Comparison of ENCODE assay signal across 2 cellular contexts in genomic region chr13:44407891-44408290, GRCh38.
TF ChIP-seq lines count a peak whose summit lies in the region.

No MANE protein-coding gene starts in this region.

TF ChIP-seq in IMR-90, 13 proteins besides CTCF, POLR2A, EP300 and RAD21:
- TF ChIP-seq MAFK (IDR thresholded peaks at IDR 0.05; ENCODE audit: low read depth, low read length) (no peak), FOS (IDR thresholded peaks at IDR 0.05; ENCODE audit: low read depth, low read length) (no peak), CEBPB (IDR thresholded peaks at IDR 0.05; ENCODE audit: low read depth, low read length) (no peak), MAZ (IDR thresholded peaks at IDR 0.05; ENCODE audit: borderline replicate concordance, low read depth, low read length) (no peak), RFX5 (IDR thresholded peaks at IDR 0.05; ENCODE audit: low read depth, low read length) (no peak), MXI1 (IDR thresholded peaks at IDR 0.05; ENCODE audit: borderline replicate concordance, low read depth, low read length) (no peak), CHD1 (IDR thresholded peaks at IDR 0.05; ENCODE audit: low read depth, low read length) (no peak), NFE2L2 (IDR thresholded peaks at IDR 0.05; ENCODE audit: low read depth, low read length) (no peak), BHLHE40 (IDR thresholded peaks at IDR 0.05; ENCODE audit: low read depth, low read length) (no peak), SMC3 (IDR thresholded peaks at IDR 0.05; ENCODE audit: low read depth, low read length) (no peak), RCOR1 (IDR thresholded peaks at IDR 0.05; ENCODE audit: insufficient replicate concordance, low read length) (no peak)
- TF ChIP-seq, protein P1, sequence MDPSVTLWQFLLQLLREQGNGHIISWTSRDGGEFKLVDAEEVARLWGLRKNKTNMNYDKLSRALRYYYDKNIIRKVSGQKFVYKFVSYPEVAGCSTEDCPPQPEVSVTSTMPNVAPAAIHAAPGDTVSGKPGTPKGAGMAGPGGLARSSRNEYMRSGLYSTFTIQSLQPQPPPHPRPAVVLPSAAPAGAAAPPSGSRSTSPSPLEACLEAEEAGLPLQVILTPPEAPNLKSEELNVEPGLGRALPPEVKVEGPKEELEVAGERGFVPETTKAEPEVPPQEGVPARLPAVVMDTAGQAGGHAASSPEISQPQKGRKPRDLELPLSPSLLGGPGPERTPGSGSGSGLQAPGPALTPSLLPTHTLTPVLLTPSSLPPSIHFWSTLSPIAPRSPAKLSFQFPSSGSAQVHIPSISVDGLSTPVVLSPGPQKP (IDR thresholded peaks at IDR 0.05; ENCODE audit: borderline replicate concordance, low read depth, low read length): no peak
- TF ChIP-seq, protein P2, sequence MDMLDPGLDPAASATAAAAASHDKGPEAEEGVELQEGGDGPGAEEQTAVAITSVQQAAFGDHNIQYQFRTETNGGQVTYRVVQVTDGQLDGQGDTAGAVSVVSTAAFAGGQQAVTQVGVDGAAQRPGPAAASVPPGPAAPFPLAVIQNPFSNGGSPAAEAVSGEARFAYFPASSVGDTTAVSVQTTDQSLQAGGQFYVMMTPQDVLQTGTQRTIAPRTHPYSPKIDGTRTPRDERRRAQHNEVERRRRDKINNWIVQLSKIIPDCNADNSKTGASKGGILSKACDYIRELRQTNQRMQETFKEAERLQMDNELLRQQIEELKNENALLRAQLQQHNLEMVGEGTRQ (IDR thresholded peaks at IDR 0.05; ENCODE audit: low read depth, low read length): no peak

TF ChIP-seq in H1, 55 proteins besides CTCF, POLR2A, EP300 and RAD21:
- no peak for TF ChIP-seq CHD7 (IDR thresholded peaks at IDR 0.05; ENCODE audit: insufficient replicate concordance, low read length)
- no peak for TF ChIP-seq SAP30 (IDR thresholded peaks at IDR 0.05; ENCODE audit: insufficient read depth, insufficient replicate concordance, low read length)
- TF ChIP-seq JUND (IDR thresholded peaks at IDR 0.05; ENCODE audit: low read length): no peak
- no peak for TF ChIP-seq HDAC6 (IDR thresholded peaks at IDR 0.05; ENCODE audit: low read depth, low read length)
- TF ChIP-seq POU5F1 (IDR thresholded peaks at IDR 0.05; ENCODE audit: low read depth, low read length): no peak
- TF ChIP-seq MAFK (IDR thresholded peaks at IDR 0.05; ENCODE audit: low read depth, low read length): no peak
- TF ChIP-seq KDM1A (IDR thresholded peaks at IDR 0.05; ENCODE audit: borderline replicate concordance, low read length): no peak
- no peak for TF ChIP-seq BRCA1 (IDR thresholded peaks at IDR 0.05; ENCODE audit: low read depth, low read length)
- TF ChIP-seq YY1 (IDR thresholded peaks at IDR 0.05; ENCODE audit: low read depth, low read length): no peak
- TF ChIP-seq RXRA (IDR thresholded peaks at IDR 0.05; ENCODE audit: insufficient read depth, low read depth, low read length): no peak
- TF ChIP-seq SP4 (IDR thresholded peaks at IDR 0.05; ENCODE audit: low read length): no peak
- no peak for TF ChIP-seq TAF7 (optimal IDR thresholded peaks at IDR 0.05; ENCODE audit: borderline replicate concordance, low read depth, low read length)
- no peak for TF ChIP-seq RFX5 (IDR thresholded peaks at IDR 0.05; ENCODE audit: borderline replicate concordance, low read depth, low read length)
